1 cellular context compared by ENCODE assay signal in genomic region chr2:70086278-70086837, GRCh38.
TF ChIP-seq lines count a peak whose summit lies in the region.

No MANE protein-coding gene starts in this region.

TF ChIP-seq in HepG2, 621 proteins besides CTCF, POLR2A, EP300 and RAD21 (continued from another document and continues in another):
- TF ChIP-seq CEBPZ (IDR thresholded peaks at IDR 0.05; ENCODE audit: low read length) (no peak), MLLT10 (CRISPR knock-in tag; IDR thresholded peaks at IDR 0.05) (no peak), AHDC1 (CRISPR knock-in tag; IDR thresholded peaks at IDR 0.05; ENCODE audit: borderline replicate concordance) (0 out of 2 replicates have a peak, but pooled peaks have one; percentile 22), DBP (CRISPR knock-in tag; IDR thresholded peaks at IDR 0.05; ENCODE audit: not compliant biosample characterization) (peak; percentile 86), ZSCAN30 (CRISPR knock-in tag; IDR thresholded peaks at IDR 0.05) (peak; percentile 95), ZMYM3 (CRISPR knock-in tag; IDR thresholded peaks at IDR 0.05) (0 out of 2 replicates have a peak, but pooled peaks have one; percentile 46), ZBTB44 (CRISPR knock-in tag; IDR thresholded peaks at IDR 0.05) (peak; percentile 71; the same call in 1 of the 2 replicates), E2F2 (CRISPR knock-in tag; IDR thresholded peaks at IDR 0.05; ENCODE audit: borderline replicate concordance) (peak; percentile 45; the same call in 1 of the 2 replicates), ZNF567 (CRISPR knock-in tag; IDR thresholded peaks at IDR 0.05; ENCODE audit: borderline replicate concordance) (no peak), FOXA1 (IDR thresholded peaks at IDR 0.05) (peak; percentile 79), FOXA1 (CRISPR knock-in tag; IDR thresholded peaks at IDR 0.05) (peak; percentile 99), POGK (CRISPR knock-in tag; conservative IDR thresholded peaks at IDR 0.05) (no peak), TOE1 (CRISPR knock-in tag; IDR thresholded peaks at IDR 0.05) (no peak), ATF1 (CRISPR knock-in tag; IDR thresholded peaks at IDR 0.05) (peak; percentile 5; the same call in 1 of the 2 replicates), HDAC2 (CRISPR knock-in tag; IDR thresholded peaks at IDR 0.05) (no peak; the same call in 1 of the 2 replicates), ZZZ3 (CRISPR knock-in tag; IDR thresholded peaks at IDR 0.05; ENCODE audit: borderline replicate concordance) (peak; percentile 65; the same call in 1 of the 2 replicates), NKX3-1 (CRISPR knock-in tag; IDR thresholded peaks at IDR 0.05) (peak; percentile 88; the same call in 1 of the 2 replicates), ZNF766 (CRISPR knock-in tag; IDR thresholded peaks at IDR 0.05; ENCODE audit: borderline replicate concordance) (peak; percentile 86), NFE2L1 (CRISPR knock-in tag; IDR thresholded peaks at IDR 0.05; ENCODE audit: borderline replicate concordance) (0 out of 2 replicates have a peak, but pooled peaks have one; percentile 14), FOXP1 (IDR thresholded peaks at IDR 0.05) (no peak), FOXP1 (CRISPR knock-in tag; IDR thresholded peaks at IDR 0.05) (peak; percentile 35; the same call in 1 of the 2 replicates), BRF2 (CRISPR knock-in tag; IDR thresholded peaks at IDR 0.05) (peak; percentile 48; the same call in 1 of the 2 replicates), HMGXB4 (CRISPR knock-in tag; IDR thresholded peaks at IDR 0.05; ENCODE audit: borderline replicate concordance in 1 of 2, low read depth in 1 of 2) (peak; percentile 15 to 60; a peak in 2 of 4 replicates), FOXO4 (CRISPR knock-in tag; conservative IDR thresholded peaks at IDR 0.05) (0 out of 2 replicates have a peak, but pooled peaks have one; percentile 80), ZKSCAN1 (IDR thresholded peaks at IDR 0.05; ENCODE audit: low read length) (no peak), U2AF2 (IDR thresholded peaks at IDR 0.05; ENCODE audit: low read depth, low read length) (0 out of 2 replicates have a peak, but pooled peaks have one; percentile 36), HOXA5 (CRISPR knock-in tag; IDR thresholded peaks at IDR 0.05) (peak; percentile 96), HMGXB3 (CRISPR knock-in tag; IDR thresholded peaks at IDR 0.05; ENCODE audit: borderline replicate concordance) (peak; percentile 54; the same call in 1 of the 2 replicates)
